21 cellular contexts compared by ENCODE assay signal in genomic region chr5:65268520-65268919, GRCh38.
"Had no signal": no experiment of that assay in that cellular context is flagged by ENCODE, and none has a peak within 500 bp of the region (broad histone marks: within the 10 kb centered on the region; RNA-seq: fewer than 3 reads in every experiment).

No MANE protein-coding gene starts in this region.

- DNase-seq: activated CD4-positive, alpha-beta T cell treated with anti-CD3 and anti-CD28 coated beads for 48 hours; activated CD4-positive, alpha-beta T cell treated with anti-CD3 and anti-CD28 coated beads, Interleukin-2, amount 50 U/mL, for 48 hours; activated CD4-positive, CD25-positive, alpha-beta regulatory T cell treated with anti-CD3 and anti-CD28 coated beads, Interleukin-2, amount 50 U/mL, for 72 hours; activated CD8-positive, alpha-beta memory T cell treated with anti-CD3 and anti-CD28 coated beads, Interleukin-2, amount 10 ng/mL, durations not matched to agents 7 days and 5 days; activated effector memory CD4-positive, alpha-beta T cell treated with Interleukin-2 at 50 U/mL for 16 hours; activated naive CD4-positive, alpha-beta T cell; activated T-cell treated with anti-CD3 and anti-CD28 coated beads, Interleukin-2, amount 50 U/mL, for 24 hours; aorta; KG1; NCI-H1048; NCI-H146; NCI-H187 treated with DMSO at 0.1 percent for 48 hours; NCI-H2081 treated with DMSO at 0.1 percent for 48 hours; NCI-H2171; NCI-H2227 treated with DMSO at 0.1 percent for 48 hours; NCI-H510A; NCI-H526 treated with DMSO at 0.1 percent for 48 hours; Peyer's patch; SHP77 treated with DMSO at 0.1 percent for 48 hours had no signal

- ATAC-seq: activated CD8-positive, alpha-beta memory T cell treated with anti-CD3 and anti-CD28 coated beads, Interleukin-2, amount 10 ng/mL, durations not matched to agents 7 days and 5 days; WTC11 had no signal

- H3K36me3 ChIP-seq: Peyer's patch had no signal

- H3K27me3 ChIP-seq: Peyer's patch had no signal

- H3K27ac ChIP-seq: Peyer's patch, RWPE1 had no signal

- H3K4me1 ChIP-seq: Peyer's patch had no signal

- H3K4me3 ChIP-seq: Peyer's patch had no signal

- H3K9me3 ChIP-seq: Peyer's patch had no signal
